In the genomic region with DNA sequence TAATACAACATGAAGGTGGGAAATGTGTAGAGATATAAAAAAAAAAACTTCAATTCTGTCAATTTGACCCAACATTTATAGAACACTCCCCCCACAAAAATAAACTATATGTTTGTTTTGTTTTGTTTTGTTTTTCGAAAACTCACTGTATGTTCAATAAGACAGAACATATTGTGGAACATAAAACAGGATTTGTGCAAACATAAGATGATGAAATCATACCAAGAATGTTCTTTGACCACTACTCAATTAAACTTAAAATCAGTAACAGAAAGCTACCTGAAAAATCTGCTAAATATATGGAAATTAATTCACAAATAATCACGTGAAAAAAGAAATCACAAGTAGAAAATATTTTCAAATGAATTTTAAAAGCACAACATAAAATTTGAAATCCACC, we compare ENCODE assay signal across 10 cellular contexts.
"Had no signal": no experiment of that assay in that cellular context is flagged by ENCODE, and none has a peak within 500 bp of the region (broad histone marks: within the 10 kb centered on the region; RNA-seq: fewer than 3 reads in every experiment).

No MANE protein-coding gene starts in this region.

- H3K9me3 ChIP-seq: HAP-1 had no signal

- H2AFZ ChIP-seq: GM23248 had no signal

- H3K4me2 ChIP-seq: KMS-11 had no signal

- H3K36me3 ChIP-seq: HAP-1 had no signal

- H3K4me3 ChIP-seq: GM23248, HAP-1 had no signal

- H3K27ac Mint-ChIP-seq: HFFc6, IgD-negative memory B cell had no signal

- H3K4me3 Mint-ChIP-seq: HFFc6, IgD-negative memory B cell had no signal

- H3K27me3 Mint-ChIP-seq: IgD-negative memory B cell had no signal

- ATAC-seq: HCT116 had no signal

- H3K9me3 Mint-ChIP-seq: HFFc6 had no signal

- H3K27ac ChIP-seq: GM23248, HL-60, KMS-11 had no signal

- H3K9ac ChIP-seq: GM23248, KMS-11 had no signal

- DNase-seq: GM23248, GOT3, H7, HFFc6, KBM-7 had no signal
